ENCODE assay signal across 8 cellular contexts in genomic region chr19:15449620-15450527, GRCh38. TPM values are rescaled to one million over a fixed set of nuclear protein-coding genes. Genes with fewer than 3 reads are reported as not detected.
A peak's percentile ranks its signal among the peaks of the same experiment; 100 is the strongest.
DNase-seq lines count a peak whose midpoint lies in the region; ATAC-seq and TF ChIP-seq lines count a peak whose summit lies in the region.

Gene WIZ (minus strand): TSS chr19:15449956. CDS start chr19:15448307, 1,649 bp downstream.

- peak within 1 kb of the TSS; percentile 75 to 93 (median 85) for H3K4me3 Mint-ChIP-seq in naive B cell

- no peak for TF ChIP-seq CTCF in fibroblast of lung (conservative IDR thresholded peaks at IDR 0.05 in 1 of 2, IDR thresholded peaks at IDR 0.05 in 1 of 2; ENCODE audit: low read depth in 1 of 2, low read length in 2 of 2)

- H3K27ac ChIP-seq in fibroblast of lung (ENCODE audit: insufficient read depth, low read length) = no peak within 1 kb of the TSS

- ATAC-seq in HG02763 (IDR thresholded peaks at IDR 0.05; ENCODE audit: unreplicated experiment) = peak; percentile 48
- peak; percentile 79 to 84 for ATAC-seq in naive B cell (ENCODE audit: low read depth in 2 of 2)

- peaks cover 20 to 36% (median 29%) of the 10 kb centered on the region in 3 donors for H3K4me1 Mint-ChIP-seq in naive B cell

- no peaks in the 10 kb centered on the region for H4K20me1 ChIP-seq in fibroblast of lung (ENCODE audit: control insufficient read depth, extremely low read depth, insufficient read depth, low read length)

- peak; percentile 76 for DNase-seq in EL
- DNase-seq in activated T-helper 1 cell treated with Interleukin-2 at 50 U/mL for 16 hours (ENCODE audit: low read depth) = peak; percentile 77
- DNase-seq in fibroblast of lung (ENCODE audit: low read depth in 2 of 2) = peak; percentile 62 to 67
- peak; percentile 79 for DNase-seq in naive B cell
- DNase-seq in stimulated activated CD8-positive, alpha-beta memory T cell treated with anti-CD3 and anti-CD28 coated beads, Interleukin-7, amount 100 ng/mL, for 4 hours (ENCODE audit: low read depth in 2 of 2) = peak; percentile 55 to 80
- DNase-seq in kidney glomerular epithelial cell (lab: John Stamatoyannopoulos, UW) = no peak

- H2AFZ ChIP-seq in fibroblast of lung (ENCODE audit: low read length) = peak within 1 kb of the TSS; percentile 75

- no peaks in the 10 kb centered on the region for H3K9me3 ChIP-seq in fibroblast of lung (ENCODE audit: control insufficient read depth, insufficient read depth, low read depth, low read length)

- H3K79me2 ChIP-seq in fibroblast of lung (ENCODE audit: control insufficient read depth, insufficient read depth, low read length) = no peaks in the 10 kb centered on the region

- H3K4me3 ChIP-seq in fibroblast of lung (replicated peaks in 1 of 4; ENCODE audit: control extremely low read depth in 1 of 4, insufficient read depth in 1 of 4, low read depth in 3 of 4, low read length in 4 of 4) = peak within 1 kb of the TSS; percentile 51 to 74 (median 61)

- peak within 1 kb of the TSS; percentile 75 for H3K4me2 ChIP-seq in fibroblast of lung (ENCODE audit: extremely low read depth, insufficient read depth, low read length)

- peaks cover 0 to 11% of the 10 kb centered on the region in 2 donors for H3K36me3 Mint-ChIP-seq in naive B cell

- no peaks in the 10 kb centered on the region for H3K9me3 Mint-ChIP-seq in naive B cell

- no peaks in the 10 kb centered on the region for H3K36me3 ChIP-seq in fibroblast of lung (ENCODE audit: control insufficient read depth, insufficient read depth, low read length)

- H3K27me3 ChIP-seq in fibroblast of lung (ENCODE audit: control insufficient read depth, insufficient read depth, low read length) = peaks cover 2% of the 10 kb centered on the region

- peaks cover 7% of the 10 kb centered on the region for H3K4me1 ChIP-seq in fibroblast of lung (ENCODE audit: control insufficient read depth, extremely low read depth, insufficient read depth, low read length)

- peak within 1 kb of the TSS; percentile 53 for H3K9ac ChIP-seq in fibroblast of lung (ENCODE audit: insufficient read depth, low read length)

- H3K27ac Mint-ChIP-seq in naive B cell = peak within 1 kb of the TSS; percentile 86 to 98 (median 96)

- no peaks in the 10 kb centered on the region for H3K27me3 Mint-ChIP-seq in naive B cell

TF ChIP-seq in PFSK-1, 5 proteins besides CTCF, POLR2A, EP300 and RAD21:
- no peak for TF ChIP-seq REST (IDR thresholded peaks at IDR 0.05; ENCODE audit: insufficient read depth in 1 of 2, low read depth in 2 of 2, low read length in 2 of 2)
- TF ChIP-seq POLR2AphosphoS5 (IDR thresholded peaks at IDR 0.05; ENCODE audit: low read depth, low read length) = no peak
- no peak for TF ChIP-seq TAF1 (IDR thresholded peaks at IDR 0.05; ENCODE audit: borderline replicate concordance, insufficient read depth, low read length)
- peak; percentile 2 for TF ChIP-seq FOXP2 (optimal IDR thresholded peaks at IDR 0.05; ENCODE audit: borderline replicate concordance, extremely low read depth, extremely low read length, insufficient read depth)
- no peak for TF ChIP-seq SIN3A (IDR thresholded peaks at IDR 0.05; ENCODE audit: borderline replicate concordance, insufficient read depth, low read length)

RNA-seq across cellular contexts. Expression of gene WIZ, which starts in this region (rescaled TPM):
- 48.0 TPM for polyA plus RNA-seq in PFSK-1 (2012; ENCODE audit: insufficient read length, low read depth)
- 5.6 and 9.7 TPM in 2 replicates for total RNA-seq in fibroblast of lung
- polyA plus RNA-seq in fibroblast of lung = 7.5 and 9.5 TPM in 2 replicates
- polyA plus RNA-seq in fibroblast of lung (2012) = 19.8 and 25.7 TPM in 2 replicates
- polyA minus RNA-seq in fibroblast of lung (ENCODE audit: low replicate concordance) = 8.0 and 9.9 TPM in 2 replicates
- 1 to 10 TPM in 1 of 6 donors, under 1 TPM in 5; 0.15 to 1.4 (median 0.66) TPM for polyA plus RNA-seq in naive B cell (ENCODE audit: low read depth in 6 of 6)
